Comparison of ENCODE assay signal across 9 cellular contexts in the genomic region with DNA sequence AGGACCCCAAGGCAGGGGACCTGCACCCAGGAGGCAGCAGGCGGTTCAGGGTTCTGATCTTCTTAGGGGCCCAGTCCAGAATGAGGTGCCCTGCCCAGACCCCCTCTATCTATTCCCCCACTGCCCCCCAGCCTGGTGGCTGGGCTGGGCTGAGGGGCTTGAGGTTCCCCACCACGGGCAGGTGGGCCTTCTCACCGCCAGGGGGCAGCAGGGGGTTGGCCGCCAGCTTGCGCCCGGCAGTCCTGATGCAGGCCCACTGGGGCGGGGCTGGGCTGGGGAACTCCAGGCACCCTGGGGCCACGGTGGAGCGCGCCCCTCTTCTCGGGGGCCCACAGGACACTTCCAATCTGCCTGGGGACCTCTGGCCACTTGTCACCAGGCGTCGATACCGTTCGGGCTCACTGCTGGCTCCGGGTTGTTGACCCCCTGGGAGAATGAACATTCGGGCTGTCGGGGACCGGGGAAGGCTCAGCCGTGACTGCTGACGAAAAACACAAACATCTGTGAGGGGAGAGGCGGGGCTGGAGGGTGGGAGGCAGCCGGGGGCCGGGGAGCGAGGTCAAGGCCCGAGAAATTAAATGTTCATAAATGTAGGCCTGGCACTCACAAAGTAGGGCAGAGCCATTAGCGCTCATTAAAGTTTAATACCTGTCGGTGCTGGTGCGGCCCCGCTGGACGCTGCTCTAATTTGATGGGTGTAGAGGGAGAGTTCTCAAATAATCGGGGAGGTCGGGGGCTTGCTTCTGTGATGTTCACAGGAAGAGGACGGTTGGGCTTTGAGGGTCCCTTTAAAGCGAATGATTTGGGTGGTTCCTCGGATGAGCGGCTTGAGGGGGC.
A peak's percentile ranks its signal among the peaks of the same experiment; 100 is the strongest.
DNase-seq lines count a peak whose midpoint lies in the region; ATAC-seq and TF ChIP-seq lines count a peak whose summit lies in the region.
"Had no signal": no experiment of that assay in that cellular context is flagged by ENCODE, and none has a peak within 500 bp of the region (broad histone marks: within the 10 kb centered on the region; RNA-seq: fewer than 3 reads in every experiment).

No MANE protein-coding gene starts in this region.

- no peaks in the 10 kb centered on the region for H3K9me3 Mint-ChIP-seq in Caco-2 (ENCODE audit: unreplicated experiment)
- no peaks in the 10 kb centered on the region for H3K9me3 Mint-ChIP-seq in naive thymus-derived CD4-positive, alpha-beta T cell

- H3K36me3 ChIP-seq in Caco-2 (ENCODE audit: control insufficient read depth, insufficient read depth, low read length) (no peaks in the 10 kb centered on the region), KMS-11 (ENCODE audit: insufficient read depth) (no peaks in the 10 kb centered on the region)
- H3K36me3 ChIP-seq in naive thymus-derived CD4-positive, alpha-beta T cell (ENCODE audit: control insufficient read depth in 2 of 3, insufficient read depth in 3 of 3, low read length in 3 of 3) = no peaks in the 10 kb centered on the region

- H3K27me3 ChIP-seq in Caco-2 (replicated peaks; ENCODE audit: control insufficient read depth, insufficient read depth, low read length) = no peaks in the 10 kb centered on the region
- H3K27me3 ChIP-seq in KMS-11 (ENCODE audit: insufficient read depth, low read depth) = peaks cover 78% of the 10 kb centered on the region
- H3K27me3 ChIP-seq in naive thymus-derived CD4-positive, alpha-beta T cell (ENCODE audit: control insufficient read depth in 2 of 2, insufficient read depth in 2 of 2, low read length in 2 of 2) = no peaks in the 10 kb centered on the region

- no peaks in the 10 kb centered on the region for H3K9me3 ChIP-seq in Caco-2
- H3K9me3 ChIP-seq in naive thymus-derived CD4-positive, alpha-beta T cell (ENCODE audit: control insufficient read depth in 2 of 3, low read length in 3 of 3) = no peaks in the 10 kb centered on the region

- H3K4me1 ChIP-seq in Caco-2 (peaks cover 21% of the 10 kb centered on the region), KMS-11 (ENCODE audit: low read depth, poor library complexity, severe bottlenecking) (no peaks in the 10 kb centered on the region)
- H3K4me1 ChIP-seq in naive thymus-derived CD4-positive, alpha-beta T cell (ENCODE audit: control insufficient read depth in 2 of 2, insufficient read depth in 2 of 2, low read length in 2 of 2) = no peaks in the 10 kb centered on the region

- H3K4me3 ChIP-seq in Caco-2 (ENCODE audit: low read depth, low read length) (no peak overlapping the region), KMS-11 (IDR thresholded peaks at IDR 0.05; ENCODE audit: insufficient read depth, low read depth, low read length) (no peak overlapping the region)
- no peak overlapping the region for H3K4me3 ChIP-seq in naive thymus-derived CD4-positive, alpha-beta T cell (ENCODE audit: low read length)
- H3K4me3 ChIP-seq: skin epidermis had no signal

- no peaks in the 10 kb centered on the region for H3K79me2 ChIP-seq in KMS-11 (ENCODE audit: insufficient read depth, low read depth)

- ATAC-seq in naive thymus-derived CD4-positive, alpha-beta T cell = peak; percentile 82
- no peak for ATAC-seq in HG03460 (IDR thresholded peaks at IDR 0.05; ENCODE audit: unreplicated experiment)

- H3K27ac ChIP-seq in KMS-11 = no peak overlapping the region
- H3K27ac ChIP-seq in naive thymus-derived CD4-positive, alpha-beta T cell (ENCODE audit: low read depth, low read length) = no peak overlapping the region

- TF ChIP-seq CTCF in Caco-2 (IDR thresholded peaks at IDR 0.05; ENCODE audit: insufficient read depth in 1 of 2, low read depth in 1 of 2, low read length in 1 of 2, severe bottlenecking in 1 of 2, unreplicated experiment in 1 of 2) = peak; percentile 86 to 90
- peak; percentile 79 for TF ChIP-seq CTCF in KMS-11 (conservative IDR thresholded peaks at IDR 0.05; ENCODE audit: low read depth, low read length)

- no peak overlapping the region for H3K9ac ChIP-seq in KMS-11

- H4K20me1 ChIP-seq in KMS-11 (ENCODE audit: insufficient read depth) = no peaks in the 10 kb centered on the region

- POLR2A ChIA-PET in Caco-2 (lab: Charles Lee) = interaction anchor here (0.6 kb wide), 1 partner anchor 121 kb away, joined by 9 read pairs; no protein-coding TSS in a partner anchor
- POLR2A ChIA-PET in naive thymus-derived CD4-positive, alpha-beta T cell (lab: Charles Lee) = no interaction called here

- peaks cover 10% of the 10 kb centered on the region for H3K36me3 Mint-ChIP-seq in Caco-2 (ENCODE audit: insufficient read depth, unreplicated experiment)
- H3K36me3 Mint-ChIP-seq in naive thymus-derived CD4-positive, alpha-beta T cell = no peaks in the 10 kb centered on the region

- no peaks in the 10 kb centered on the region for H3K27me3 Mint-ChIP-seq in Caco-2 (ENCODE audit: insufficient read depth, unreplicated experiment)
- H3K27me3 Mint-ChIP-seq in naive thymus-derived CD4-positive, alpha-beta T cell = peaks cover 0 to 3% (median 0%) of the 10 kb centered on the region in 5 donors

- no peak overlapping the region for H3K4me2 ChIP-seq in KMS-11

- no peak overlapping the region for H3K4me3 Mint-ChIP-seq in Caco-2 (ENCODE audit: unreplicated experiment)
- no peak overlapping the region for H3K4me3 Mint-ChIP-seq in naive thymus-derived CD4-positive, alpha-beta T cell

- intact Hi-C loops in Caco-2 (cut with micrococcal nuclease; ENCODE audit: unreplicated experiment) = no loop called here
- intact Hi-C loops in naive thymus-derived CD4-positive, alpha-beta T cell (cut with micrococcal nuclease) = loop anchor here (1.0 kb wide), 3 partner anchors 91 to 222 kb away; no protein-coding TSS in a partner anchor

- H2AFZ ChIP-seq in KMS-11 (ENCODE audit: low read depth) = no peak overlapping the region

- H3K27ac Mint-ChIP-seq in Caco-2 (ENCODE audit: unreplicated experiment) = no peak overlapping the region
- no peak overlapping the region for H3K27ac Mint-ChIP-seq in naive thymus-derived CD4-positive, alpha-beta T cell

- peak; percentile 54 to 74 for DNase-seq in Caco-2
- peak; percentile 42 to 50 for DNase-seq in activated CD4-positive, alpha-beta T cell treated with anti-CD3 and anti-CD28 coated beads, Interleukin-2, amount 50 U/mL, for 24 hours (ENCODE audit: low read depth in 1 of 2, low spot score in 1 of 2)
- DNase-seq in effector CD8-positive, alpha-beta T cell (lab: John Stamatoyannopoulos, UW) = peak; percentile 56
- DNase-seq in naive thymus-derived CD4-positive, alpha-beta T cell = peak; percentile 26 to 73 (median 51)
- DNase-seq in stimulated activated naive CD4-positive, alpha-beta T cell (lab: John Stamatoyannopoulos, UW) = peak; percentile 10 to 64 (median 51)
- no peak for DNase-seq in T1000 (lab: John Stamatoyannopoulos, UW)

- BruUV-seq in Caco-2 (replicated peaks; lab: Mats Ljungman, UMichigan) = no TSS peak

- H3K4me1 Mint-ChIP-seq in Caco-2 (ENCODE audit: low read depth, unreplicated experiment) = peaks cover 16% of the 10 kb centered on the region
- peaks cover 0 to 2% (median 0%) of the 10 kb centered on the region in 7 donors for H3K4me1 Mint-ChIP-seq in naive thymus-derived CD4-positive, alpha-beta T cell

- CTCF ChIA-PET in Caco-2 (lab: Charles Lee) = interaction anchor here (1.0 kb wide), 1 partner anchor 29 kb away, joined by 5 read pairs; no protein-coding TSS in a partner anchor
- CTCF ChIA-PET in naive thymus-derived CD4-positive, alpha-beta T cell (lab: Charles Lee) = interaction anchor here (1.0 kb wide), 1 partner anchor 325 kb away, joined by 3 read pairs; no protein-coding TSS in a partner anchor
